13 cellular contexts compared by ENCODE assay signal in the genomic region with DNA sequence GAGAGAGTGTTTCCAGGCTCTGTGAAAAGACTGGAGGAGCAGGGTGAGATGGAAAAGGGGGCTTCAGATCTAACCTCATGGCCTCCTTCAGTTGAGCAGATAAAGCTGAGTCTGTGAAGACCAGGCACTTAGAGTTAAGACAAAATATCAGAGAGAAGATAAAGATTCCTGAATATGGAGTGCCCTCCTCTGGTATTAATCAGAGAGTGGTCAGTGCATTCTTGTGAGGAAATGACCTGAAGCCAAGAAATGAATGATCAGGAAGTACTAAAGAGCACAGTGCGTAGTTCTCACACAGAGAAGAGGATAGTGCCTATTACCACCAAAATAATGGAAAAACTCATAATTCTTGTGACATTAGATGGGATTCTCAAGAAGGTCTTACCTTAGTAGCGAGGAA.
DNase-seq lines count a peak whose midpoint lies in the region; ATAC-seq and TF ChIP-seq lines count a peak whose summit lies in the region.
"Had no signal": no experiment of that assay in that cellular context is flagged by ENCODE, and none has a peak within 500 bp of the region (broad histone marks: within the 10 kb centered on the region; RNA-seq: fewer than 3 reads in every experiment).

No MANE protein-coding gene starts in this region.

- no peaks in the 10 kb centered on the region for H3K27me3 Mint-ChIP-seq in WTC11 (ENCODE audit: low read depth)
- H3K27me3 Mint-ChIP-seq: stimulated activated naive CD8-positive, alpha-beta T cell treated with anti-CD3 and anti-CD28 coated beads, Interleukin-15, amount 100 ng/mL, for 72 hours had no signal

- H3K9me3 Mint-ChIP-seq in WTC11: peaks cover 21% of the 10 kb centered on the region
- H3K9me3 Mint-ChIP-seq: stimulated activated naive CD8-positive, alpha-beta T cell treated with anti-CD3 and anti-CD28 coated beads, Interleukin-15, amount 100 ng/mL, for 72 hours had no signal

- DNase-seq in Ammon's horn (ENCODE audit: low spot score): peak; percentile 7
- DNase-seq in NAMALWA (ENCODE audit: low spot score): peak; percentile 3
- DNase-seq in WTC11 (ENCODE audit: low spot score): no peak
- no peak for DNase-seq in left lung
- no peak for DNase-seq in activated CD8-positive, alpha-beta memory T cell treated with anti-CD3 and anti-CD28 coated beads, Interleukin-2, amount 50 U/mL, for 4 hours
- DNase-seq: activated T-cell treated with anti-CD3 and anti-CD28 coated beads, Interleukin-2, amount 50 U/mL, for 1 hour; AML-193; esophagus squamous epithelium; nucleus accumbens; stimulated activated naive CD8-positive, alpha-beta T cell treated with anti-CD3 and anti-CD28 coated beads, Interleukin-15, amount 100 ng/mL, for 72 hours had no signal

- no peak overlapping the region for H3K4me3 Mint-ChIP-seq in WTC11
- H3K4me3 Mint-ChIP-seq: stimulated activated naive CD8-positive, alpha-beta T cell treated with anti-CD3 and anti-CD28 coated beads, Interleukin-15, amount 100 ng/mL, for 72 hours had no signal

- CTCF ChIA-PET in WTC11 (lab: Charles Lee): no interaction called here

- TF ChIP-seq CTCF in WTC11 (IDR thresholded peaks at IDR 0.05): no peak
- TF ChIP-seq CTCF in left lung (IDR thresholded peaks at IDR 0.05): no peak

- H3K9me3 ChIP-seq in left lung: peaks cover 0 to 5% of the 10 kb centered on the region in 2 donors
- H3K9me3 ChIP-seq: esophagus squamous epithelium had no signal

- peaks cover 7% of the 10 kb centered on the region for H3K4me1 Mint-ChIP-seq in WTC11
- H3K4me1 Mint-ChIP-seq: stimulated activated naive CD8-positive, alpha-beta T cell treated with anti-CD3 and anti-CD28 coated beads, Interleukin-15, amount 100 ng/mL, for 72 hours had no signal

- peak; percentile 57 for ATAC-seq in WTC11
- peak; percentile 56 for ATAC-seq in left lung
- no peak for ATAC-seq in GM18511 (IDR thresholded peaks at IDR 0.05; ENCODE audit: unreplicated experiment)
- ATAC-seq in GM21786 (IDR thresholded peaks at IDR 0.05; ENCODE audit: unreplicated experiment): no peak
- no peak for ATAC-seq in GM21367 (IDR thresholded peaks at IDR 0.05; ENCODE audit: unreplicated experiment)
- ATAC-seq: stimulated activated naive CD8-positive, alpha-beta T cell treated with anti-CD3 and anti-CD28 coated beads, Interleukin-15, amount 100 ng/mL, for 72 hours had no signal

- no peaks in the 10 kb centered on the region for H3K36me3 ChIP-seq in left lung
- H3K36me3 ChIP-seq: esophagus squamous epithelium had no signal

- H3K27me3 ChIP-seq in left lung: no peaks in the 10 kb centered on the region
- H3K27me3 ChIP-seq: esophagus squamous epithelium had no signal

- H3K4me3 ChIP-seq in left lung: no peak overlapping the region
- H3K4me3 ChIP-seq: esophagus squamous epithelium had no signal

- POLR2A ChIA-PET in WTC11 (lab: Charles Lee): no interaction called here

- H3K36me3 Mint-ChIP-seq in WTC11: peaks cover 11% of the 10 kb centered on the region

- intact Hi-C loops in left lung (cut with DNase I): no loop called here

- no peaks in the 10 kb centered on the region for H3K4me1 ChIP-seq in left lung
- H3K4me1 ChIP-seq: esophagus squamous epithelium had no signal

- no peak overlapping the region for H3K27ac ChIP-seq in left lung
- H3K27ac ChIP-seq: esophagus squamous epithelium had no signal

- H3K27ac Mint-ChIP-seq in WTC11: 0 out of 2 replicates have a peak overlapping the region, but pooled peaks have one; percentile 4
- H3K27ac Mint-ChIP-seq: stimulated activated naive CD8-positive, alpha-beta T cell treated with anti-CD3 and anti-CD28 coated beads, Interleukin-15, amount 100 ng/mL, for 72 hours had no signal

TF ChIP-seq in WTC11, 78 proteins besides CTCF, POLR2A, EP300 and RAD21:
- no peak for TF ChIP-seq ZNF416 (CRISPR knock-in tag; IDR thresholded peaks at IDR 0.05)
- no peak for TF ChIP-seq GTF2I (CRISPR knock-in tag; conservative IDR thresholded peaks at IDR 0.05)
- no peak for TF ChIP-seq HMGA2 (CRISPR knock-in tag; IDR thresholded peaks at IDR 0.05)
- TF ChIP-seq, protein P1, sequence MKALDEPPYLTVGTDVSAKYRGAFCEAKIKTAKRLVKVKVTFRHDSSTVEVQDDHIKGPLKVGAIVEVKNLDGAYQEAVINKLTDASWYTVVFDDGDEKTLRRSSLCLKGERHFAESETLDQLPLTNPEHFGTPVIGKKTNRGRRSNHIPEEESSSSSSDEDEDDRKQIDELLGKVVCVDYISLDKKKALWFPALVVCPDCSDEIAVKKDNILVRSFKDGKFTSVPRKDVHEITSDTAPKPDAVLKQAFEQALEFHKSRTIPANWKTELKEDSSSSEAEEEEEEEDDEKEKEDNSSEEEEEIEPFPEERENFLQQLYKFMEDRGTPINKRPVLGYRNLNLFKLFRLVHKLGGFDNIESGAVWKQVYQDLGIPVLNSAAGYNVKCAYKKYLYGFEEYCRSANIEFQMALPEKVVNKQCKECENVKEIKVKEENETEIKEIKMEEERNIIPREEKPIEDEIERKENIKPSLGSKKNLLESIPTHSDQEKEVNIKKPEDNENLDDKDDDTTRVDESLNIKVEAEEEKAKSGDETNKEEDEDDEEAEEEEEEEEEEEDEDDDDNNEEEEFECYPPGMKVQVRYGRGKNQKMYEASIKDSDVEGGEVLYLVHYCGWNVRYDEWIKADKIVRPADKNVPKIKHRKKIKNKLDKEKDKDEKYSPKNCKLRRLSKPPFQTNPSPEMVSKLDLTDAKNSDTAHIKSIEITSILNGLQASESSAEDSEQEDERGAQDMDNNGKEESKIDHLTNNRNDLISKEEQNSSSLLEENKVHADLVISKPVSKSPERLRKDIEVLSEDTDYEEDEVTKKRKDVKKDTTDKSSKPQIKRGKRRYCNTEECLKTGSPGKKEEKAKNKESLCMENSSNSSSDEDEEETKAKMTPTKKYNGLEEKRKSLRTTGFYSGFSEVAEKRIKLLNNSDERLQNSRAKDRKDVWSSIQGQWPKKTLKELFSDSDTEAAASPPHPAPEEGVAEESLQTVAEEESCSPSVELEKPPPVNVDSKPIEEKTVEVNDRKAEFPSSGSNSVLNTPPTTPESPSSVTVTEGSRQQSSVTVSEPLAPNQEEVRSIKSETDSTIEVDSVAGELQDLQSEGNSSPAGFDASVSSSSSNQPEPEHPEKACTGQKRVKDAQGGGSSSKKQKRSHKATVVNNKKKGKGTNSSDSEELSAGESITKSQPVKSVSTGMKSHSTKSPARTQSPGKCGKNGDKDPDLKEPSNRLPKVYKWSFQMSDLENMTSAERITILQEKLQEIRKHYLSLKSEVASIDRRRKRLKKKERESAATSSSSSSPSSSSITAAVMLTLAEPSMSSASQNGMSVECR (CRISPR knock-in tag; IDR thresholded peaks at IDR 0.05; ENCODE audit: borderline replicate concordance): no peak
- TF ChIP-seq, protein P2, sequence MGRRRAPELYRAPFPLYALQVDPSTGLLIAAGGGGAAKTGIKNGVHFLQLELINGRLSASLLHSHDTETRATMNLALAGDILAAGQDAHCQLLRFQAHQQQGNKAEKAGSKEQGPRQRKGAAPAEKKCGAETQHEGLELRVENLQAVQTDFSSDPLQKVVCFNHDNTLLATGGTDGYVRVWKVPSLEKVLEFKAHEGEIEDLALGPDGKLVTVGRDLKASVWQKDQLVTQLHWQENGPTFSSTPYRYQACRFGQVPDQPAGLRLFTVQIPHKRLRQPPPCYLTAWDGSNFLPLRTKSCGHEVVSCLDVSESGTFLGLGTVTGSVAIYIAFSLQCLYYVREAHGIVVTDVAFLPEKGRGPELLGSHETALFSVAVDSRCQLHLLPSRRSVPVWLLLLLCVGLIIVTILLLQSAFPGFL (CRISPR knock-in tag; IDR thresholded peaks at IDR 0.05; ENCODE audit: borderline replicate concordance): no peak
- no peak for TF ChIP-seq SOX15 (CRISPR knock-in tag; IDR thresholded peaks at IDR 0.05)
- TF ChIP-seq NFE2L1 (CRISPR knock-in tag; IDR thresholded peaks at IDR 0.05): no peak
- no peak for TF ChIP-seq ZBTB21 (CRISPR knock-in tag; IDR thresholded peaks at IDR 0.05; ENCODE audit: borderline replicate concordance)
- no peak for TF ChIP-seq CREM (CRISPR knock-in tag; IDR thresholded peaks at IDR 0.05)
- TF ChIP-seq ZNF423 (CRISPR knock-in tag; IDR thresholded peaks at IDR 0.05): no peak
- TF ChIP-seq, protein P3, sequence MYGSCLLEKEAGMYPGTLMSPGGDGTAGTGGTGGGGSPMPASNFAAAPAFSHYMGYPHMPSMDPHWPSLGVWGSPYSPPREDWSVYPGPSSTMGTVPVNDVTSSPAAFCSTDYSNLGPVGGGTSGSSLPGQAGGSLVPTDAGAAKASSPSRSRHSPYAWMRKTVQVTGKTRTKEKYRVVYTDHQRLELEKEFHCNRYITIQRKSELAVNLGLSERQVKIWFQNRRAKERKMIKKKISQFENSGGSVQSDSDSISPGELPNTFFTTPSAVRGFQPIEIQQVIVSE (CRISPR knock-in tag; IDR thresholded peaks at IDR 0.05; ENCODE audit: borderline replicate concordance): no peak
- TF ChIP-seq TP53 (CRISPR knock-in tag; IDR thresholded peaks at IDR 0.05): no peak
- no peak for TF ChIP-seq RELA (CRISPR knock-in tag; IDR thresholded peaks at IDR 0.05; ENCODE audit: borderline replicate concordance)
- TF ChIP-seq ETV6 (CRISPR knock-in tag; IDR thresholded peaks at IDR 0.05): no peak
- TF ChIP-seq JUN (CRISPR knock-in tag; IDR thresholded peaks at IDR 0.05): no peak
- TF ChIP-seq CBFB (CRISPR knock-in tag; IDR thresholded peaks at IDR 0.05; ENCODE audit: low read depth): no peak
- TF ChIP-seq TEAD4 (CRISPR knock-in tag; IDR thresholded peaks at IDR 0.05): no peak
- TF ChIP-seq SMAD4 (CRISPR knock-in tag; IDR thresholded peaks at IDR 0.05): no peak
TF ChIP-seq in WTC11: peak in this region for 0.

Comparison
In these comparisons a context has a peak if more than half of its experiments do, and no peak if none do; other contexts are left out.
1. DNase-seq: peak in Ammon's horn (single experiment) and NAMALWA (single experiment); none in WTC11 (single experiment), left lung (0 of 2) and activated CD8-positive, alpha-beta memory T cell treated with anti-CD3 and anti-CD28 coated beads, Interleukin-2, amount 50 U/mL, for 4 hours (single experiment).
2. ATAC-seq: peak in WTC11 (single experiment) and left lung (single experiment); none in GM18511 (single experiment), GM21786 (single experiment) and GM21367 (single experiment).